Comparison of ENCODE assay signal across 15 cellular contexts in genomic region chr2:187552381-187552780, GRCh38. TPM values are rescaled to one million over a fixed set of nuclear protein-coding genes. Genes with fewer than 3 reads are reported as not detected.
DNase-seq lines count a peak whose midpoint lies in the region; ATAC-seq and TF ChIP-seq lines count a peak whose summit lies in the region.
"Had no signal": no experiment of that assay in that cellular context is flagged by ENCODE, and none has a peak within 500 bp of the region (broad histone marks: within the 10 kb centered on the region; RNA-seq: fewer than 3 reads in every experiment).

No MANE protein-coding gene starts in this region.

- no peaks in the 10 kb centered on the region for H3K9me3 Mint-ChIP-seq in T-cell
- H3K9me3 Mint-ChIP-seq in activated CD8-positive, alpha-beta memory T cell treated with anti-CD3 and anti-CD28 coated beads, Interleukin-2, amount 10 ng/mL, durations not matched to agents 7 days and 5 days (ENCODE audit: low read depth): no peaks in the 10 kb centered on the region
- H3K9me3 Mint-ChIP-seq: activated naive CD8-positive, alpha-beta T cell treated with anti-CD3 and anti-CD28 coated beads, Interleukin-2, amount 50 U/mL, for 24 hours; dendritic cell treated with granulocyte-macrophage colony-stimulating factor and Interleukin-4, amounts not matched to agents 40 ng/mL and 50 ng/mL, for 4 days had no signal

- no peak overlapping the region for H3K23ac ChIP-seq in mesenchymal stem cell (ENCODE audit: low read length in 2 of 2)

- intact Hi-C loops in PC-3 (cut with micrococcal nuclease) (loop anchor here (2.0 kb wide), 1 partner anchor 52 kb away; no protein-coding TSS in a partner anchor), thyroid gland (cut with DNase I) (no loop called here)

- H3K27ac ChIP-seq in PC-3 (ENCODE audit: low read length) (peak overlapping the region; percentile 94), mesenchymal stem cell (ENCODE audit: low read length, poor library complexity, severe bottlenecking) (no peak overlapping the region), thyroid gland (peak overlapping the region; percentile 43 to 78 (median 53))
- H3K27ac ChIP-seq: VCaP had no signal

- H3K9ac ChIP-seq in PC-3 (ENCODE audit: low read length) (peak overlapping the region; percentile 89), endocrine pancreas (ENCODE audit: control insufficient read depth, insufficient read depth, low read length) (no peak overlapping the region), mesenchymal stem cell (ENCODE audit: low read length) (peak overlapping the region; percentile 98)

- H3K4ac ChIP-seq in mesenchymal stem cell (ENCODE audit: low read depth in 1 of 2, low read length in 2 of 2): no peak overlapping the region

- H3K27ac Mint-ChIP-seq in T-cell: no peak overlapping the region
- H3K27ac Mint-ChIP-seq in activated CD8-positive, alpha-beta memory T cell treated with anti-CD3 and anti-CD28 coated beads, Interleukin-2, amount 10 ng/mL, durations not matched to agents 7 days and 5 days: no peak overlapping the region
- H3K27ac Mint-ChIP-seq: activated naive CD8-positive, alpha-beta T cell treated with anti-CD3 and anti-CD28 coated beads, Interleukin-2, amount 50 U/mL, for 24 hours; dendritic cell treated with granulocyte-macrophage colony-stimulating factor and Interleukin-4, amounts not matched to agents 40 ng/mL and 50 ng/mL, for 4 days; memory B cell had no signal

- ATAC-seq in PC-3 (no peak), T-cell (replicated peaks in 1 of 4) (no peak)
- no peak for ATAC-seq in activated CD8-positive, alpha-beta memory T cell treated with anti-CD3 and anti-CD28 coated beads, Interleukin-2, amount 10 ng/mL, durations not matched to agents 7 days and 5 days

- H2AFZ ChIP-seq in PC-3 (ENCODE audit: low read length) (no peak overlapping the region), mesenchymal stem cell (ENCODE audit: low read depth, low read length) (no peak overlapping the region)

- POLR2A ChIA-PET in PC-3 (lab: Charles Lee; ENCODE audit: unreplicated experiment): no interaction called here
- POLR2A ChIA-PET in T-cell (lab: Charles Lee): no interaction called here

- peaks cover 51% of the 10 kb centered on the region for H3K79me2 ChIP-seq in PC-3 (ENCODE audit: low read length)

- no peak overlapping the region for H2BK12ac ChIP-seq in mesenchymal stem cell (ENCODE audit: low read length in 2 of 2)

- H2AK5ac ChIP-seq in mesenchymal stem cell (ENCODE audit: low read length, severe bottlenecking): no peak overlapping the region

- H3K9me3 ChIP-seq in PC-3 (ENCODE audit: low read length) (no peaks in the 10 kb centered on the region), endocrine pancreas (ENCODE audit: control insufficient read depth, low read length) (no peaks in the 10 kb centered on the region), mesenchymal stem cell (ENCODE audit: control insufficient read depth, low read length) (no peaks in the 10 kb centered on the region), thyroid gland (no peaks in the 10 kb centered on the region)

- H3K9me2 ChIP-seq in PC-3 (replicated peaks; ENCODE audit: low read length): no peaks in the 10 kb centered on the region

- no peak overlapping the region for H4K91ac ChIP-seq in mesenchymal stem cell (ENCODE audit: low read length)

- no peak overlapping the region for H2BK15ac ChIP-seq in mesenchymal stem cell (ENCODE audit: low read depth, poor library complexity, severe bottlenecking)

- DNase-seq in PC-3 (no peak), mesenchymal stem cell (no peak), thyroid gland (no peak), NCI-H510A (lab: John Stamatoyannopoulos, UW) (no peak), T-cell (no peak)
- no peak for DNase-seq in activated CD8-positive, alpha-beta memory T cell treated with anti-CD3 and anti-CD28 coated beads, Interleukin-2, amount 10 ng/mL, durations not matched to agents 7 days and 5 days
- DNase-seq: activated CD8-positive, alpha-beta memory T cell treated with anti-CD3 and anti-CD28 coated beads, Interleukin-2, amount 50 U/mL, for 4 hours; activated naive CD8-positive, alpha-beta T cell treated with anti-CD3 and anti-CD28 coated beads, Interleukin-2, amount 50 U/mL, for 24 hours; COR-L47; NCI-H1417 treated with DMSO at 0.1 percent for 48 hours; NCI-H526 had no signal

- CTCF ChIA-PET in PC-3 (lab: Charles Lee) (no interaction called here), T-cell (lab: Charles Lee) (no interaction called here)
- CTCF ChIA-PET in activated CD8-positive, alpha-beta memory T cell treated with anti-CD3 and anti-CD28 coated beads, Interleukin-2, amount 10 ng/mL, durations not matched to agents 7 days and 5 days (lab: Charles Lee): no interaction called here

- no peaks in the 10 kb centered on the region; the same call in 1 of the 2 replicates for H3K36me3 ChIP-seq in PC-3 (ENCODE audit: low read depth, low read length)
- no peaks in the 10 kb centered on the region for H3K36me3 ChIP-seq in endocrine pancreas (ENCODE audit: control insufficient read depth, insufficient read depth, low read length)
- peaks cover 0 to 3% of the 10 kb centered on the region in 2 experiments for H3K36me3 ChIP-seq in mesenchymal stem cell (ENCODE audit: control insufficient read depth in 1 of 2, insufficient read depth in 2 of 2, low read depth in 1 of 2, low read length in 2 of 2)
- H3K36me3 ChIP-seq in thyroid gland: no peaks in the 10 kb centered on the region

- no peak for TF ChIP-seq POLR2A in thyroid gland (IDR thresholded peaks at IDR 0.05)

- H4K20me1 ChIP-seq in PC-3 (ENCODE audit: low read length): no peaks in the 10 kb centered on the region

- no peak for TF ChIP-seq CTCF in PC-3 (conservative IDR thresholded peaks at IDR 0.05; ENCODE audit: low read depth, low read length)
- TF ChIP-seq CTCF in thyroid gland (IDR thresholded peaks at IDR 0.05): no peak

- H3K79me1 ChIP-seq in mesenchymal stem cell (replicated peaks; ENCODE audit: low read length, poor library complexity, severe bottlenecking): peaks cover 1% of the 10 kb centered on the region

- H3K27me3 ChIP-seq in PC-3 (ENCODE audit: low read length) (no peaks in the 10 kb centered on the region), endocrine pancreas (ENCODE audit: control insufficient read depth, insufficient read depth, low read length) (no peaks in the 10 kb centered on the region), mesenchymal stem cell (ENCODE audit: control insufficient read depth in 1 of 2, insufficient read depth in 1 of 2, low read length in 2 of 2) (no peaks in the 10 kb centered on the region), thyroid gland (no peaks in the 10 kb centered on the region)

- peaks cover 64% of the 10 kb centered on the region for H3K4me1 ChIP-seq in PC-3 (ENCODE audit: insufficient read depth, low read length)
- peaks cover 8% of the 10 kb centered on the region for H3K4me1 ChIP-seq in endocrine pancreas (ENCODE audit: control insufficient read depth, insufficient read depth, low read length)
- H3K4me1 ChIP-seq in mesenchymal stem cell (ENCODE audit: control insufficient read depth, insufficient read depth, low read depth, low read length): no peaks in the 10 kb centered on the region
- H3K4me1 ChIP-seq in thyroid gland: no peaks in the 10 kb centered on the region

- no peak overlapping the region for H3K4me3 Mint-ChIP-seq in T-cell
- H3K4me3 Mint-ChIP-seq in activated CD8-positive, alpha-beta memory T cell treated with anti-CD3 and anti-CD28 coated beads, Interleukin-2, amount 10 ng/mL, durations not matched to agents 7 days and 5 days: no peak overlapping the region
- H3K4me3 Mint-ChIP-seq: activated naive CD8-positive, alpha-beta T cell treated with anti-CD3 and anti-CD28 coated beads, Interleukin-2, amount 50 U/mL, for 24 hours; memory B cell had no signal

- no peak overlapping the region for H2BK5ac ChIP-seq in mesenchymal stem cell (ENCODE audit: low read depth, low read length, poor library complexity, severe bottlenecking)

- no peak overlapping the region for H4K8ac ChIP-seq in mesenchymal stem cell (ENCODE audit: low read length)

- peaks cover 3 to 4% of the 10 kb centered on the region in 2 donors for H3K27me3 Mint-ChIP-seq in T-cell
- H3K27me3 Mint-ChIP-seq in activated CD8-positive, alpha-beta memory T cell treated with anti-CD3 and anti-CD28 coated beads, Interleukin-2, amount 10 ng/mL, durations not matched to agents 7 days and 5 days: peaks cover 7% of the 10 kb centered on the region
- H3K27me3 Mint-ChIP-seq: dendritic cell treated with granulocyte-macrophage colony-stimulating factor and Interleukin-4, amounts not matched to agents 40 ng/mL and 50 ng/mL, for 4 days had no signal

- H3K4me3 ChIP-seq in PC-3 (ENCODE audit: low read length): peak overlapping the region; percentile 65
- peak overlapping the region; percentile 90 for H3K4me3 ChIP-seq in endocrine pancreas (ENCODE audit: control insufficient read depth, insufficient read depth, low read length)
- peak overlapping the region in 1 of 2 experiments; percentile 86 for H3K4me3 ChIP-seq in mesenchymal stem cell (ENCODE audit: insufficient read depth in 1 of 2, low read depth in 1 of 2, low read length in 2 of 2)
- peak overlapping the region in 1 of 3 donors; percentile 5 for H3K4me3 ChIP-seq in thyroid gland (replicated peaks in 1 of 3)

- no TSS peak for BruUV-seq in PC-3 (replicated peaks; lab: Mats Ljungman, UMichigan)

- no peak overlapping the region for H3K14ac ChIP-seq in mesenchymal stem cell (ENCODE audit: low read length in 2 of 2)

- H3K18ac ChIP-seq in mesenchymal stem cell (ENCODE audit: low read depth in 1 of 2, low read length in 2 of 2): no peak overlapping the region

- H3K4me1 Mint-ChIP-seq in T-cell: peaks cover 5 to 6% (median 6%) of the 10 kb centered on the region in 3 donors
- peaks cover 3% of the 10 kb centered on the region for H3K4me1 Mint-ChIP-seq in activated CD8-positive, alpha-beta memory T cell treated with anti-CD3 and anti-CD28 coated beads, Interleukin-2, amount 10 ng/mL, durations not matched to agents 7 days and 5 days
- H3K4me1 Mint-ChIP-seq: memory B cell had no signal

- H2BK120ac ChIP-seq in mesenchymal stem cell (ENCODE audit: low read depth, low read length): no peak overlapping the region

- H3F3A ChIP-seq in PC-3 (ENCODE audit: low read length, unreplicated experiment): no peaks in the 10 kb centered on the region

- H3K4me2 ChIP-seq in PC-3 (ENCODE audit: low read length) (peak overlapping the region; percentile 77), mesenchymal stem cell (ENCODE audit: low read length, poor library complexity, severe bottlenecking) (no peak overlapping the region)

- H3K36me3 Mint-ChIP-seq in T-cell: no peaks in the 10 kb centered on the region
- H3K36me3 Mint-ChIP-seq in activated CD8-positive, alpha-beta memory T cell treated with anti-CD3 and anti-CD28 coated beads, Interleukin-2, amount 10 ng/mL, durations not matched to agents 7 days and 5 days: no peaks in the 10 kb centered on the region
- H3K36me3 Mint-ChIP-seq: memory B cell had no signal

RNA-seq across cellular contexts. Expression of gene TFPI, which starts 1.9 kb away (rescaled TPM):
- 15.0 and 16.0 TPM in 2 replicates for total RNA-seq in PC-3 (2014; rRNA removed)
- 486 TPM for polyA plus RNA-seq in mesenchymal stem cell (2013, experiment 1 of 2)
- polyA plus RNA-seq in mesenchymal stem cell (2013, experiment 2 of 2): 510 TPM
- total RNA-seq in thyroid gland: 100 to 1,000 TPM in 3 of 4 donors, 10 to 100 TPM in 1; 56.7 to 208 (median 144) TPM
- total RNA-seq in T-cell: 1 to 10 TPM in 3 of 5 donors, under 1 TPM in 2; 0.47 to 1.5 (median 1.0) TPM
- total RNA-seq in activated CD8-positive, alpha-beta memory T cell treated with anti-CD3 and anti-CD28 coated beads, Interleukin-2, amount 10 ng/mL, durations not matched to agents 7 days and 5 days: not detected
